ENCODE assay signal across 8 cellular contexts in genomic region chr19:10870955-10871603, GRCh38. TPM values are rescaled to one million over a fixed set of nuclear protein-coding genes. Genes with fewer than 3 reads are reported as not detected.
DNase-seq lines count a peak whose midpoint lies in the region; ATAC-seq lines count a peak whose summit lies in the region.

Gene CARM1 (plus strand): TSS chr19:10871553. CDS start chr19:10871703, 150 bp downstream.

- H3K9ac ChIP-seq in HUES48 (ENCODE audit: low read depth, low read length) (peak within 1 kb of the TSS; percentile 75), mesendoderm (ENCODE audit: low read length) (peak within 1 kb of the TSS; percentile 95)

- peak within 1 kb of the TSS; percentile 87 to 89 for H3K4me3 Mint-ChIP-seq in effector memory CD8-positive, alpha-beta T cell

- peaks cover 11% of the 10 kb centered on the region for H3K36me3 Mint-ChIP-seq in effector memory CD8-positive, alpha-beta T cell (ENCODE audit: insufficient read depth)

- H3K9me3 ChIP-seq in HUES48 (ENCODE audit: control insufficient read depth, insufficient read depth, low read length): no peaks in the 10 kb centered on the region

- peaks cover 7% of the 10 kb centered on the region for H3K4me1 ChIP-seq in HUES48 (ENCODE audit: control insufficient read depth, insufficient read depth, low read length)
- H3K4me1 ChIP-seq in mesendoderm (ENCODE audit: control insufficient read depth, low read depth, low read length): no peaks in the 10 kb centered on the region

- peak; percentile 68 for ATAC-seq in GM21390 (IDR thresholded peaks at IDR 0.05; ENCODE audit: unreplicated experiment)
- peak; percentile 84 for ATAC-seq in effector memory CD8-positive, alpha-beta T cell (replicated peaks)

- H3K23ac ChIP-seq in mesendoderm (ENCODE audit: low read length): peak within 1 kb of the TSS; percentile 89

- H4K8ac ChIP-seq in mesendoderm (ENCODE audit: low read depth, low read length): peak within 1 kb of the TSS; percentile 87

- peaks cover 28% of the 10 kb centered on the region for H3K79me2 ChIP-seq in mesendoderm (ENCODE audit: control insufficient read depth, insufficient read depth, low read length)

- H3K27me3 ChIP-seq in HUES48 (ENCODE audit: control insufficient read depth, insufficient read depth, low read length) (no peaks in the 10 kb centered on the region), mesendoderm (ENCODE audit: insufficient read depth, low read length, poor library complexity) (no peaks in the 10 kb centered on the region)

- peak within 1 kb of the TSS; percentile 45 for H2BK5ac ChIP-seq in mesendoderm (ENCODE audit: low read length)

- H2AK5ac ChIP-seq in mesendoderm (ENCODE audit: low read length): no peak within 1 kb of the TSS

- H3K27ac ChIP-seq in HUES48 (ENCODE audit: low read depth, low read length) (peak within 1 kb of the TSS; percentile 93), mesendoderm (ENCODE audit: low read depth, low read length) (peak within 1 kb of the TSS; percentile 96)

- H3K4me3 ChIP-seq in HUES48 (ENCODE audit: low read depth, low read length) (peak within 1 kb of the TSS; percentile 77), mesendoderm (ENCODE audit: low read length) (peak within 1 kb of the TSS; percentile 85)

- H3K27ac Mint-ChIP-seq in effector memory CD8-positive, alpha-beta T cell: peak within 1 kb of the TSS; percentile 70 to 90

- H3K27me3 Mint-ChIP-seq in effector memory CD8-positive, alpha-beta T cell: no peaks in the 10 kb centered on the region

- H2BK120ac ChIP-seq in mesendoderm (ENCODE audit: low read depth, low read length): peak within 1 kb of the TSS; percentile 47

- no CpG with 5 or more reads among the region's 99 CpGs for WGBS in mesendoderm (ENCODE audit: extremely low coverage, insufficient coverage, low lambda C conversion rate)

- peak within 1 kb of the TSS; percentile 97 for H3K4ac ChIP-seq in mesendoderm (ENCODE audit: low read depth, low read length)

- no peak within 1 kb of the TSS for H4K5ac ChIP-seq in mesendoderm (ENCODE audit: low read length)

- peaks cover 4% of the 10 kb centered on the region; the same call in 1 of the 2 replicates for H3K36me3 ChIP-seq in HUES48 (ENCODE audit: control insufficient read depth, insufficient read depth, low read length)
- H3K36me3 ChIP-seq in mesendoderm (ENCODE audit: control insufficient read depth, insufficient read depth, low read length): no peaks in the 10 kb centered on the region

- H3K18ac ChIP-seq in mesendoderm (ENCODE audit: low read length): peak within 1 kb of the TSS; percentile 95

- H3K4me1 Mint-ChIP-seq in effector memory CD8-positive, alpha-beta T cell (ENCODE audit: low read depth in 2 of 2): peaks cover 15 to 16% of the 10 kb centered on the region in 2 donors

- H2BK15ac ChIP-seq in mesendoderm (replicated peaks; ENCODE audit: low read depth): no peak within 1 kb of the TSS

- H3K56ac ChIP-seq in mesendoderm (ENCODE audit: low read length): peak within 1 kb of the TSS; percentile 96

- H3K79me1 ChIP-seq in mesendoderm (ENCODE audit: low read length): peaks cover 2% of the 10 kb centered on the region

- peak; percentile 99 for DNase-seq in Caki2 (ENCODE audit: low read depth)
- peak; percentile 98 for DNase-seq in NOMO-1 treated with dmso at 0.1 percent for 144 hours (lab: John Stamatoyannopoulos, UW; ENCODE audit: unreplicated experiment)
- peak; percentile 94 to 99 (median 96) for DNase-seq in activated CD8-positive, alpha-beta memory T cell treated with anti-CD3 and anti-CD28 coated beads for 48 hours (ENCODE audit: low read depth in 2 of 3, low spot score in 2 of 3)
- DNase-seq in effector memory CD8-positive, alpha-beta T cell: peak; percentile 98
- DNase-seq in mesendoderm: peak; percentile 98
- peak; percentile 99 for DNase-seq in stimulated activated CD8-positive, alpha-beta memory T cell treated with anti-CD3 and anti-CD28 coated beads, Interleukin-12 subunit alpha, Interleukin-12 subunit beta, amount 100 ng/mL, for 4 hours (ENCODE audit: low read depth)

- peak within 1 kb of the TSS; percentile 89 for H3K4me2 ChIP-seq in mesendoderm (ENCODE audit: low read length)

- in situ Hi-C loops in Caki2 (cut with HindIII; ENCODE audit: low pct_unique_long_range_greater_than_20kb, low sequenced_read_pairs): no loop called here

- H3K9me3 Mint-ChIP-seq in effector memory CD8-positive, alpha-beta T cell: no peaks in the 10 kb centered on the region

RNA-seq across cellular contexts. Expression of gene CARM1, which starts in this region (rescaled TPM):
- total RNA-seq in Caki2 (2014; rRNA removed; shearing (Covaris generic); ENCODE audit: low replicate concordance): 19.1 TPM in 2 replicates
- 107 TPM for polyA plus RNA-seq in mesendoderm (2013, experiment 1 of 2)
- polyA plus RNA-seq in mesendoderm (2013, experiment 2 of 2): 114 TPM

Comparison
In these comparisons a context has a peak if more than half of its experiments do, and no peak if none do; other contexts are left out.
1. Peak in every context shown above with its lines: DNase-seq, ATAC-seq, H3K4me3 ChIP-seq and H3K27ac ChIP-seq.